Comparison of ENCODE assay signal across 19 cellular contexts in the genomic region with DNA sequence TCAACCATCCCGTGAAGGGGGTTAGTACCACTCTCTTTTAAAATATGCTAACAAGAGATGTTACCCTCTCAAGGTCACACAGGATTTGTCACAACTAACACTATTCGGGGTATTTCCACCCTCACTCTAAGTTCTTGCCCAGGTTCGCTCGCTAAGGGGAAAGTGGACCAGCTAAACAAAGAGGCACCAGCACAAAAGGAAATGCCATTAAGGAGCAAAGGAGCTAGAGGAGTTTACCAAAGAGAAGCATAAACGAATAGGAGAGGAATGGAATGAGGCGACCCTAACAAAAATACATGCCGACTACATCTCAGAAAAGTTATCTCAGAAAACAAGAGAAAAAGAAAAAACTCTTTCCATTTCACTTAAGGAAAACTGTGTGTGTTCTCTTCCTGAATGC.
A peak's percentile ranks its signal among the peaks of the same experiment; 100 is the strongest.
DNase-seq lines count a peak whose midpoint lies in the region; FAIRE-seq and TF ChIP-seq lines count a peak whose summit lies in the region.
"Had no signal": no experiment of that assay in that cellular context is flagged by ENCODE, and none has a peak within 500 bp of the region (broad histone marks: within the 10 kb centered on the region; RNA-seq: fewer than 3 reads in every experiment).

No MANE protein-coding gene starts in this region.

- DNase-seq in GM23248 = no peak
- no peak for DNase-seq in adipocyte (ENCODE audit: low read depth)
- no peak for DNase-seq in hepatocyte (ENCODE audit: low spot score)
- DNase-seq in H54 (ENCODE audit: insufficient read length, low spot score) = no peak
- no peak for DNase-seq in adrenal gland
- no peak for DNase-seq in activated CD4-positive, CD25-positive, alpha-beta regulatory T cell treated with anti-CD3 and anti-CD28 coated beads, Interleukin-2, amount 50 U/mL, for 72 hours
- DNase-seq: DMS 273 treated with DMSO at 0.1 percent for 48 hours, GDM1, H7, MV-4-11, NCI-H1436, NCI-H2029 treated with DMSO at 0.1 percent for 48 hours, NCI-H2171 treated with DMSO at 0.1 percent for 48 hours, NCI-H774, RPMI8226 had no signal

- TF ChIP-seq CTCF in hepatocyte (IDR thresholded peaks at IDR 0.05; ENCODE audit: poor library complexity) (no peak), parathyroid adenoma (IDR thresholded peaks at IDR 0.05) (no peak), adrenal gland (IDR thresholded peaks at IDR 0.05) (no peak)

- no peaks in the 10 kb centered on the region for H3K9me2 ChIP-seq in GM23248 (ENCODE audit: insufficient read depth)
- H3K9me2 ChIP-seq in hepatocyte (replicated peaks; ENCODE audit: insufficient read depth) = no peaks in the 10 kb centered on the region

- H3K27ac ChIP-seq in GM23248 (peak overlapping the region; percentile 69), hepatocyte (peak overlapping the region; percentile 70), parathyroid adenoma (peak overlapping the region; percentile 84), adrenal gland (no peak overlapping the region)
- H3K27ac ChIP-seq: C4-2B had no signal

- no peak for FAIRE-seq in H54 (lab: Jason Lieb, UNC)
- FAIRE-seq: A204.1, GM12892 had no signal

- H3K79me2 ChIP-seq in GM23248 (ENCODE audit: insufficient read depth) = no peaks in the 10 kb centered on the region
- peaks cover 29% of the 10 kb centered on the region for H3K79me2 ChIP-seq in hepatocyte
- H3K79me2 ChIP-seq in parathyroid adenoma = peaks cover 67% of the 10 kb centered on the region

- intact Hi-C loops in adrenal gland (cut with DNase I) = no loop called here

- peaks cover 9% of the 10 kb centered on the region for H3F3A ChIP-seq in GM23248 (ENCODE audit: insufficient read depth)

- TF ChIP-seq POLR2A in H54 (IDR thresholded peaks at IDR 0.05; ENCODE audit: low read depth, low read length) (no peak), adrenal gland (IDR thresholded peaks at IDR 0.05) (no peak)

- H3K27me3 ChIP-seq in GM23248 (replicated peaks; ENCODE audit: insufficient read depth) (no peaks in the 10 kb centered on the region), adipocyte (replicated peaks; ENCODE audit: control insufficient read depth, insufficient read depth, low read length) (no peaks in the 10 kb centered on the region), hepatocyte (no peaks in the 10 kb centered on the region), parathyroid adenoma (ENCODE audit: control insufficient read depth, insufficient read depth, low read length) (no peaks in the 10 kb centered on the region), adrenal gland (no peaks in the 10 kb centered on the region)

- H3K4me1 ChIP-seq in GM23248 (ENCODE audit: insufficient read depth) = peaks cover 11% of the 10 kb centered on the region
- H3K4me1 ChIP-seq in adipocyte (ENCODE audit: control insufficient read depth, insufficient read depth, low read length) = peaks cover 13% of the 10 kb centered on the region
- H3K4me1 ChIP-seq in hepatocyte (ENCODE audit: insufficient read depth) = no peaks in the 10 kb centered on the region
- H3K4me1 ChIP-seq in parathyroid adenoma = peaks cover 85% of the 10 kb centered on the region
- no peaks in the 10 kb centered on the region for H3K4me1 ChIP-seq in adrenal gland (replicated peaks in 1 of 2)

- H3K9ac ChIP-seq in GM23248 = no peak overlapping the region
- H3K9ac ChIP-seq in adipocyte (ENCODE audit: low read length) = no peak overlapping the region
- no peak overlapping the region for H3K9ac ChIP-seq in parathyroid adenoma

- H2AFZ ChIP-seq in GM23248 (no peak overlapping the region), hepatocyte (no peak overlapping the region), parathyroid adenoma (no peak overlapping the region)

- WGBS in GM23248 (ENCODE audit: low coverage in 1 of 2, low lambda C conversion rate in 2 of 2, missing lambda C conversion rate in 2 of 2), 2 experiments = 93 to 94% methylated on average over 7 of the region's 7 CpGs
- WGBS in hepatocyte (ENCODE audit: low lambda C conversion rate, missing lambda C conversion rate) = 84% methylated on average over 7 of the region's 7 CpGs
- 85 to 89% (median 86%) methylated on average over 7 of the region's 7 CpGs for WGBS in adrenal gland, 4 donors

- in situ Hi-C loops in GM23248 (cut with MboI) = no loop called here

- H3K4me2 ChIP-seq in GM23248 (ENCODE audit: unreplicated experiment) = peak overlapping the region; percentile 6
- no peak overlapping the region for H3K4me2 ChIP-seq in hepatocyte
- peak overlapping the region; percentile 42 for H3K4me2 ChIP-seq in parathyroid adenoma (ENCODE audit: low read length)

- H3K4me3 ChIP-seq in GM23248 (no peak overlapping the region), adipocyte (ENCODE audit: low read length) (peak overlapping the region; percentile 50), hepatocyte (no peak overlapping the region), parathyroid adenoma (ENCODE audit: low read depth, low read length) (no peak overlapping the region), adrenal gland (no peak overlapping the region)

- H3K9me3 ChIP-seq in GM23248 (ENCODE audit: low read depth) (no peaks in the 10 kb centered on the region), adipocyte (ENCODE audit: control insufficient read depth, low read length) (no peaks in the 10 kb centered on the region), hepatocyte (ENCODE audit: low read depth) (no peaks in the 10 kb centered on the region), parathyroid adenoma (ENCODE audit: control insufficient read depth, low read length) (no peaks in the 10 kb centered on the region), adrenal gland (replicated peaks in 1 of 3) (no peaks in the 10 kb centered on the region)

- H3K36me3 ChIP-seq in GM23248 (ENCODE audit: low read depth) (no peaks in the 10 kb centered on the region), adipocyte (ENCODE audit: control insufficient read depth, insufficient read depth, low read length, severe bottlenecking) (no peaks in the 10 kb centered on the region), hepatocyte (replicated peaks; ENCODE audit: insufficient read depth, low read depth) (no peaks in the 10 kb centered on the region), parathyroid adenoma (ENCODE audit: control insufficient read depth, insufficient read depth, low read length) (no peaks in the 10 kb centered on the region), adrenal gland (replicated peaks in 1 of 2) (no peaks in the 10 kb centered on the region)

- H4K20me1 ChIP-seq in GM23248 (ENCODE audit: insufficient read depth) (no peaks in the 10 kb centered on the region), hepatocyte (ENCODE audit: insufficient read depth, poor library complexity, severe bottlenecking) (no peaks in the 10 kb centered on the region)

Comparison
In these comparisons a context has a peak if more than half of its experiments do, and no peak if none do; other contexts are left out.
1. H3K27ac ChIP-seq: peak in GM23248 (single experiment), hepatocyte (single experiment) and parathyroid adenoma (single experiment); none in adrenal gland (0 of 5).